Comparison of ENCODE assay signal across 41 cellular contexts in genomic region chr22:37959231-37959825, GRCh38. TPM values are rescaled to one million over a fixed set of nuclear protein-coding genes. Genes with fewer than 3 reads are reported as not detected.
"Had no signal": no experiment of that assay in that cellular context is flagged by ENCODE, and none has a peak within 500 bp of the region (broad histone marks: within the 10 kb centered on the region; RNA-seq: fewer than 3 reads in every experiment).

No MANE protein-coding gene starts in this region.

- H3K27ac ChIP-seq: adrenal gland, body of pancreas, cardiac muscle cell, epithelial cell of prostate, esophagus squamous epithelium, gastroesophageal sphincter, heart right ventricle, WERI-Rb-1 had no signal

- FAIRE-seq: colon, endothelial cell of umbilical vein had no signal

- DNase-seq: activated B cell treated with CpG ODN at 0.5 μM for 24 hours; activated CD4-positive, alpha-beta memory T cell treated with anti-CD3 and anti-CD28 coated beads, Interleukin-2, amount 10 ng/mL, durations not matched to agents 7 days and 5 days; activated CD4-positive, alpha-beta T cell treated with anti-CD3 and anti-CD28 coated beads for 36 hours; activated CD4-positive, alpha-beta T cell treated with anti-CD3 and anti-CD28 coated beads, Interleukin-2, amount 10 ng/mL, durations not matched to agents 24 days and 14 days; activated CD4-positive, CD25-positive, alpha-beta regulatory T cell treated with anti-CD3 and anti-CD28 coated beads, Interleukin-2, amount 50 U/mL, for 72 hours; activated CD8-positive, alpha-beta memory T cell treated with anti-CD3 and anti-CD28 coated beads, Interleukin-2, amount 50 U/mL, for 48 hours; activated gamma-delta T cell; activated naive CD4-positive, alpha-beta T cell; activated naive CD4-positive, alpha-beta T cell treated with anti-CD3 and anti-CD28 coated beads, Interleukin-2, amount 10 ng/mL, durations not matched to agents 7 days and 5 days; activated naive CD8-positive, alpha-beta T cell treated with anti-CD3 and anti-CD28 coated beads for 36 hours; activated naive CD8-positive, alpha-beta T cell treated with anti-CD3 and anti-CD28 coated beads, Interleukin-2, amount 50 U/mL, for 24 hours; activated T-cell treated with anti-CD3 and anti-CD28 coated beads for 4 hours; activated T-cell treated with anti-CD3 and anti-CD28 coated beads, Interleukin-2, amount 50 U/mL, for 24 hours; activated T-cell treated with anti-CD3 and anti-CD28 coated beads, Interleukin-2, amount 50 U/mL, for 72 hours; adrenal gland; amygdala; aorta; body of pancreas; central memory CD4-positive, alpha-beta T cell; cortex of kidney; dermis blood vessel endothelial cell; effector CD4-positive, alpha-beta T cell; effector memory CD8-positive, alpha-beta T cell; esophagus squamous epithelium; foreskin melanocyte; heart right ventricle; SW 1271; T-cell; T1000; WERI-Rb-1 had no signal

- H3K27me3 Mint-ChIP-seq: activated B cell treated with CpG ODN at 0.5 μM for 24 hours; activated CD4-positive, alpha-beta memory T cell treated with anti-CD3 and anti-CD28 coated beads, Interleukin-2, amount 10 ng/mL, durations not matched to agents 7 days and 5 days; activated CD4-positive, alpha-beta T cell treated with anti-CD3 and anti-CD28 coated beads for 36 hours; activated CD4-positive, alpha-beta T cell treated with anti-CD3 and anti-CD28 coated beads, Interleukin-2, amount 10 ng/mL, durations not matched to agents 24 days and 14 days; activated naive CD4-positive, alpha-beta T cell treated with anti-CD3 and anti-CD28 coated beads, Interleukin-2, amount 10 ng/mL, durations not matched to agents 7 days and 5 days; activated naive CD8-positive, alpha-beta T cell treated with anti-CD3 and anti-CD28 coated beads for 36 hours; activated naive CD8-positive, alpha-beta T cell treated with anti-CD3 and anti-CD28 coated beads, Interleukin-2, amount 50 U/mL, for 24 hours; activated T-cell treated with anti-CD3 and anti-CD28 coated beads, Interleukin-2, amount 50 U/mL, for 24 hours; effector memory CD8-positive, alpha-beta T cell; T-cell had no signal

- H3K27me3 ChIP-seq: adrenal gland, body of pancreas, cardiac muscle cell, esophagus squamous epithelium, gastroesophageal sphincter, heart right ventricle had no signal

- H3K9me3 ChIP-seq: adrenal gland, body of pancreas, esophagus squamous epithelium, gastroesophageal sphincter, heart right ventricle had no signal

- H3K27ac Mint-ChIP-seq: activated B cell treated with CpG ODN at 0.5 μM for 24 hours; activated CD4-positive, alpha-beta memory T cell treated with anti-CD3 and anti-CD28 coated beads, Interleukin-2, amount 10 ng/mL, durations not matched to agents 7 days and 5 days; activated CD4-positive, alpha-beta T cell treated with anti-CD3 and anti-CD28 coated beads for 36 hours; activated CD4-positive, alpha-beta T cell treated with anti-CD3 and anti-CD28 coated beads, Interleukin-2, amount 10 ng/mL, durations not matched to agents 24 days and 14 days; activated naive CD8-positive, alpha-beta T cell treated with anti-CD3 and anti-CD28 coated beads for 36 hours; activated naive CD8-positive, alpha-beta T cell treated with anti-CD3 and anti-CD28 coated beads, Interleukin-2, amount 50 U/mL, for 24 hours; activated T-cell treated with anti-CD3 and anti-CD28 coated beads, Interleukin-2, amount 50 U/mL, for 24 hours; effector memory CD8-positive, alpha-beta T cell; T-cell; T-helper 1 cell treated with Interleukin-12 subunit alpha and Interleukin-12 subunit beta and Interleukin-4 antibody, amounts not matched to agents 30 μg/mL and 1 μg/mL, for 36 hours; T-helper 2 cell treated with Interferon-gamma antibody and Interleukin-4, amounts not matched to agents 5 μg/mL and 100 μg/mL, for 36 hours had no signal

- H3K4me3 ChIP-seq: adrenal gland, body of pancreas, cardiac muscle cell, esophagus squamous epithelium, gastroesophageal sphincter, heart right ventricle had no signal

- ATAC-seq: activated CD4-positive, alpha-beta T cell treated with anti-CD3 and anti-CD28 coated beads for 36 hours; activated naive CD8-positive, alpha-beta T cell treated with anti-CD3 and anti-CD28 coated beads, Interleukin-2, amount 50 U/mL, for 24 hours; activated T-cell treated with anti-CD3 and anti-CD28 coated beads, Interleukin-2, amount 50 U/mL, for 72 hours; body of pancreas; effector memory CD8-positive, alpha-beta T cell; gastroesophageal sphincter; heart right ventricle; T-cell had no signal

- H3K4me3 Mint-ChIP-seq: activated B cell treated with CpG ODN at 0.5 μM for 24 hours; activated CD4-positive, alpha-beta memory T cell treated with anti-CD3 and anti-CD28 coated beads, Interleukin-2, amount 10 ng/mL, durations not matched to agents 7 days and 5 days; activated CD4-positive, alpha-beta T cell treated with anti-CD3 and anti-CD28 coated beads for 36 hours; activated CD4-positive, alpha-beta T cell treated with anti-CD3 and anti-CD28 coated beads, Interleukin-2, amount 10 ng/mL, durations not matched to agents 24 days and 14 days; activated naive CD4-positive, alpha-beta T cell treated with anti-CD3 and anti-CD28 coated beads, Interleukin-2, amount 10 ng/mL, durations not matched to agents 7 days and 5 days; activated naive CD8-positive, alpha-beta T cell treated with anti-CD3 and anti-CD28 coated beads for 36 hours; activated naive CD8-positive, alpha-beta T cell treated with anti-CD3 and anti-CD28 coated beads, Interleukin-2, amount 50 U/mL, for 24 hours; activated T-cell treated with anti-CD3 and anti-CD28 coated beads, Interleukin-2, amount 50 U/mL, for 24 hours; activated T-cell treated with anti-CD3 and anti-CD28 coated beads, Interleukin-2, amount 50 U/mL, for 72 hours; effector memory CD8-positive, alpha-beta T cell; T-cell; T-helper 1 cell treated with Interleukin-12 subunit alpha and Interleukin-12 subunit beta and Interleukin-4 antibody, amounts not matched to agents 30 μg/mL and 1 μg/mL, for 36 hours; T-helper 2 cell treated with Interferon-gamma antibody and Interleukin-4, amounts not matched to agents 5 μg/mL and 100 μg/mL, for 36 hours had no signal

RNA-seq across cellular contexts. Expression of gene C22orf23, which starts 5.9 kb away (rescaled TPM):
- total RNA-seq: activated CD4-positive, alpha-beta memory T cell treated with anti-CD3 and anti-CD28 coated beads, Interleukin-2, amount 10 ng/mL, durations not matched to agents 7 days and 5 days; aorta; body of pancreas; chondrocyte; dermis blood vessel endothelial cell; fibroblast of villous mesenchyme; T-cell had no signal

RNA-seq across cellular contexts. Expression of gene SOX10, which starts 25.0 kb away (rescaled TPM):
- total RNA-seq: activated B cell treated with CpG ODN at 0.5 μM for 24 hours; activated CD4-positive, alpha-beta memory T cell treated with anti-CD3 and anti-CD28 coated beads, Interleukin-2, amount 10 ng/mL, durations not matched to agents 7 days and 5 days; activated CD4-positive, alpha-beta T cell treated with anti-CD3 and anti-CD28 coated beads for 36 hours; activated CD4-positive, alpha-beta T cell treated with anti-CD3 and anti-CD28 coated beads, Interleukin-2, amount 10 ng/mL, durations not matched to agents 24 days and 14 days; activated naive CD8-positive, alpha-beta T cell treated with anti-CD3 and anti-CD28 coated beads for 36 hours; activated T-cell treated with anti-CD3 and anti-CD28 coated beads, Interleukin-2, amount 50 U/mL, for 72 hours; chondrocyte; dermis blood vessel endothelial cell; endothelial cell of umbilical vein; fibroblast of lung; fibroblast of villous mesenchyme; glomerular endothelial cell; T-cell had no signal
- polyA plus RNA-seq: cardiac muscle cell, endothelial cell of umbilical vein, fibroblast of lung had no signal
